ENCODE assay signal across 31 cellular contexts in genomic region chr2:134315471-134315870, GRCh38.
"Had no signal": no experiment of that assay in that cellular context is flagged by ENCODE, and none has a peak within 500 bp of the region (broad histone marks: within the 10 kb centered on the region; RNA-seq: fewer than 3 reads in every experiment).

No MANE protein-coding gene starts in this region.

- H3K9me3 ChIP-seq: MG63, Peyer's patch had no signal

- H3K36me3 ChIP-seq: cardiac muscle cell, MG63 had no signal

- ATAC-seq: activated CD8-positive, alpha-beta T cell treated with anti-CD3 and anti-CD28 coated beads for 36 hours; activated naive CD8-positive, alpha-beta T cell treated with anti-CD3 and anti-CD28 coated beads, Interleukin-2, amount 50 U/mL, for 24 hours; activated T-cell treated with anti-CD3 and anti-CD28 coated beads, Interleukin-2, amount 50 U/mL, for 72 hours; PC-3; SK-N-SH treated with all-trans-retinoic acid at 6 μM for 48 hours; T-cell had no signal

- H3K27ac ChIP-seq: cardiac muscle cell, Peyer's patch, WERI-Rb-1 had no signal

- H3K9me3 Mint-ChIP-seq: activated CD4-positive, alpha-beta T cell treated with anti-CD3 and anti-CD28 coated beads, Interleukin-2, amount 10 ng/mL, durations not matched to agents 24 days and 14 days; activated CD8-positive, alpha-beta T cell treated with anti-CD3 and anti-CD28 coated beads for 36 hours; activated naive CD4-positive, alpha-beta T cell treated with anti-CD3 and anti-CD28 coated beads, Interleukin-2, amount 50 U/mL, for 24 hours; activated naive CD8-positive, alpha-beta T cell treated with anti-CD3 and anti-CD28 coated beads, Interleukin-2, amount 50 U/mL, for 24 hours; activated T-cell treated with anti-CD3 and anti-CD28 coated beads, Interleukin-2, amount 50 U/mL, for 72 hours; activated T-helper 2 cell treated with anti-CD3 and anti-CD28 coated beads, Interferon-gamma antibody, Interleukin-2, Interleukin-4, amounts not matched to agents 10 μg/mL and 5 μg/mL and 100 μg/mL, durations not matched to agents 14 hours and 24 hours and 36 hours; central memory CD8-positive, alpha-beta T cell; T-cell had no signal

- H3K4me3 Mint-ChIP-seq: activated CD4-positive, alpha-beta T cell treated with anti-CD3 and anti-CD28 coated beads, Interleukin-2, amount 10 ng/mL, durations not matched to agents 24 days and 14 days; activated CD8-positive, alpha-beta T cell treated with anti-CD3 and anti-CD28 coated beads for 36 hours; activated naive CD4-positive, alpha-beta T cell treated with anti-CD3 and anti-CD28 coated beads, Interleukin-2, amount 50 U/mL, for 24 hours; activated naive CD8-positive, alpha-beta T cell treated with anti-CD3 and anti-CD28 coated beads, Interleukin-2, amount 50 U/mL, for 24 hours; activated T-cell treated with anti-CD3 and anti-CD28 coated beads, Interleukin-2, amount 50 U/mL, for 72 hours; central memory CD8-positive, alpha-beta T cell; T-cell had no signal

- DNase-seq: activated CD4-positive, alpha-beta T cell treated with anti-CD3 and anti-CD28 coated beads, Interleukin-2, amount 10 ng/mL, durations not matched to agents 24 days and 14 days; activated CD4-positive, alpha-beta T cell treated with anti-CD3 and anti-CD28 coated beads, Interleukin-2, amount 50 U/mL, for 4 hours; activated CD8-positive, alpha-beta T cell treated with anti-CD3 and anti-CD28 coated beads for 36 hours; activated gamma-delta T cell; activated naive CD4-positive, alpha-beta T cell treated with Interleukin-2 at 50 U/mL for 16 hours; activated naive CD8-positive, alpha-beta T cell treated with anti-CD3 and anti-CD28 coated beads, Interleukin-2, amount 50 U/mL, for 24 hours; activated T-cell treated with anti-CD3 and anti-CD28 coated beads, Interleukin-2, amount 50 U/mL, for 1 hour; activated T-cell treated with anti-CD3 and anti-CD28 coated beads, Interleukin-2, amount 50 U/mL, for 72 hours; aorta; Karpas-422; MG63; NCI-H1048; NCI-H1105 treated with DMSO at 0.1 percent for 48 hours; NCI-H1436; NCI-H1930; NCI-H2081 treated with DMSO at 0.1 percent for 48 hours; NCI-H345; NCI-H524 treated with DMSO at 0.1 percent for 48 hours; PC-3; Peyer's patch; RPMI8226; SHP77 treated with DMSO at 0.1 percent for 48 hours; T-cell; T-helper 2 cell; T-helper 9 cell; WERI-Rb-1 had no signal

- H3K27me3 Mint-ChIP-seq: activated CD4-positive, alpha-beta T cell treated with anti-CD3 and anti-CD28 coated beads, Interleukin-2, amount 10 ng/mL, durations not matched to agents 24 days and 14 days; activated CD8-positive, alpha-beta T cell treated with anti-CD3 and anti-CD28 coated beads for 36 hours; activated naive CD4-positive, alpha-beta T cell treated with anti-CD3 and anti-CD28 coated beads, Interleukin-2, amount 50 U/mL, for 24 hours; activated naive CD8-positive, alpha-beta T cell treated with anti-CD3 and anti-CD28 coated beads, Interleukin-2, amount 50 U/mL, for 24 hours; central memory CD8-positive, alpha-beta T cell; T-cell had no signal

- H3K27ac Mint-ChIP-seq: activated CD4-positive, alpha-beta T cell treated with anti-CD3 and anti-CD28 coated beads, Interleukin-2, amount 10 ng/mL, durations not matched to agents 24 days and 14 days; activated CD8-positive, alpha-beta T cell treated with anti-CD3 and anti-CD28 coated beads for 36 hours; activated naive CD4-positive, alpha-beta T cell treated with anti-CD3 and anti-CD28 coated beads, Interleukin-2, amount 50 U/mL, for 24 hours; activated naive CD8-positive, alpha-beta T cell treated with anti-CD3 and anti-CD28 coated beads, Interleukin-2, amount 50 U/mL, for 24 hours; activated T-cell treated with anti-CD3 and anti-CD28 coated beads, Interleukin-2, amount 50 U/mL, for 72 hours; activated T-helper 2 cell treated with anti-CD3 and anti-CD28 coated beads, Interferon-gamma antibody, Interleukin-2, Interleukin-4, amounts not matched to agents 10 μg/mL and 5 μg/mL and 100 μg/mL, durations not matched to agents 14 hours and 24 hours and 36 hours; T-cell had no signal

- H3K27me3 ChIP-seq: cardiac muscle cell, MG63, Peyer's patch had no signal

- H3K4me3 ChIP-seq: cardiac muscle cell, MG63, Peyer's patch had no signal
